In the genomic region with DNA sequence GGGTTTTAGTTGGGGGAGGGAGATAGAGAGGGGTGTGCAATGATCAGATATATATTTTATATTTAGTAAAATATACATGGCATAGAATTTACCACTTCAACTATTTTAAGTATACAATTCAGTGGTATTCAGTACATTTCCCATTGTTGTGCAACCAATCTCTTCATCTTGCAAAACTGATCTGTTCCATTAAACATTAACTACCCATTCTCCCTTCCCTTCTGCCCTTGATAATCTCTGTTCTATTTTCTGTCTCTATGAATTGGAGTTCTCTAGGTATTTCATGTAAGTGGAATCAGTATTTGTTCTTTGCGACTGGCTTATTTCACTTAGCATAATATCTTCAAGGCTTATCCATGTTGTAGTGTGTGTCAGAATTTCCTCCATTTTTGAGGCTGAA, we compare ENCODE assay signal across 1 cellular context.
TF ChIP-seq lines count a peak whose summit lies in the region.

No MANE protein-coding gene starts in this region.

TF ChIP-seq in SK-N-SH treated with all-trans-retinoic acid at 6 μM for 48 hours, 23 proteins besides CTCF, POLR2A, EP300 and RAD21:
- TF ChIP-seq, protein P1, sequence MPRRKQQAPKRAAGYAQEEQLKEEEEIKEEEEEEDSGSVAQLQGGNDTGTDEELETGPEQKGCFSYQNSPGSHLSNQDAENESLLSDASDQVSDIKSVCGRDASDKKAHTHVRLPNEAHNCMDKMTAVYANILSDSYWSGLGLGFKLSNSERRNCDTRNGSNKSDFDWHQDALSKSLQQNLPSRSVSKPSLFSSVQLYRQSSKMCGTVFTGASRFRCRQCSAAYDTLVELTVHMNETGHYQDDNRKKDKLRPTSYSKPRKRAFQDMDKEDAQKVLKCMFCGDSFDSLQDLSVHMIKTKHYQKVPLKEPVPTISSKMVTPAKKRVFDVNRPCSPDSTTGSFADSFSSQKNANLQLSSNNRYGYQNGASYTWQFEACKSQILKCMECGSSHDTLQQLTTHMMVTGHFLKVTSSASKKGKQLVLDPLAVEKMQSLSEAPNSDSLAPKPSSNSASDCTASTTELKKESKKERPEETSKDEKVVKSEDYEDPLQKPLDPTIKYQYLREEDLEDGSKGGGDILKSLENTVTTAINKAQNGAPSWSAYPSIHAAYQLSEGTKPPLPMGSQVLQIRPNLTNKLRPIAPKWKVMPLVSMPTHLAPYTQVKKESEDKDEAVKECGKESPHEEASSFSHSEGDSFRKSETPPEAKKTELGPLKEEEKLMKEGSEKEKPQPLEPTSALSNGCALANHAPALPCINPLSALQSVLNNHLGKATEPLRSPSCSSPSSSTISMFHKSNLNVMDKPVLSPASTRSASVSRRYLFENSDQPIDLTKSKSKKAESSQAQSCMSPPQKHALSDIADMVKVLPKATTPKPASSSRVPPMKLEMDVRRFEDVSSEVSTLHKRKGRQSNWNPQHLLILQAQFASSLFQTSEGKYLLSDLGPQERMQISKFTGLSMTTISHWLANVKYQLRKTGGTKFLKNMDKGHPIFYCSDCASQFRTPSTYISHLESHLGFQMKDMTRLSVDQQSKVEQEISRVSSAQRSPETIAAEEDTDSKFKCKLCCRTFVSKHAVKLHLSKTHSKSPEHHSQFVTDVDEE (CRISPR knock-in tag; IDR thresholded peaks at IDR 0.05): no peak
- no peak for TF ChIP-seq ZNF565 (CRISPR knock-in tag; conservative IDR thresholded peaks at IDR 0.05; ENCODE audit: low read depth)
- TF ChIP-seq ESRRG (CRISPR knock-in tag; IDR thresholded peaks at IDR 0.05): no peak
- no peak for TF ChIP-seq SNAI2 (CRISPR knock-in tag; IDR thresholded peaks at IDR 0.05)
- TF ChIP-seq ARNTL (CRISPR knock-in tag; IDR thresholded peaks at IDR 0.05; ENCODE audit: borderline replicate concordance, low read depth): no peak
- TF ChIP-seq, protein P2, sequence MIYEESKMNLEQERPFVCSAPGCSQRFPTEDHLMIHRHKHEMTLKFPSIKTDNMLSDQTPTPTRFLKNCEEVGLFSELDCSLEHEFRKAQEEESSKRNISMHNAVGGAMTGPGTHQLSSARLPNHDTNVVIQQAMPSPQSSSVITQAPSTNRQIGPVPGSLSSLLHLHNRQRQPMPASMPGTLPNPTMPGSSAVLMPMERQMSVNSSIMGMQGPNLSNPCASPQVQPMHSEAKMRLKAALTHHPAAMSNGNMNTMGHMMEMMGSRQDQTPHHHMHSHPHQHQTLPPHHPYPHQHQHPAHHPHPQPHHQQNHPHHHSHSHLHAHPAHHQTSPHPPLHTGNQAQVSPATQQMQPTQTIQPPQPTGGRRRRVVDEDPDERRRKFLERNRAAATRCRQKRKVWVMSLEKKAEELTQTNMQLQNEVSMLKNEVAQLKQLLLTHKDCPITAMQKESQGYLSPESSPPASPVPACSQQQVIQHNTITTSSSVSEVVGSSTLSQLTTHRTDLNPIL (CRISPR knock-in tag; IDR thresholded peaks at IDR 0.05; ENCODE audit: low read depth): no peak
